Comparison of ENCODE assay signal across 1 cellular context in the genomic region with DNA sequence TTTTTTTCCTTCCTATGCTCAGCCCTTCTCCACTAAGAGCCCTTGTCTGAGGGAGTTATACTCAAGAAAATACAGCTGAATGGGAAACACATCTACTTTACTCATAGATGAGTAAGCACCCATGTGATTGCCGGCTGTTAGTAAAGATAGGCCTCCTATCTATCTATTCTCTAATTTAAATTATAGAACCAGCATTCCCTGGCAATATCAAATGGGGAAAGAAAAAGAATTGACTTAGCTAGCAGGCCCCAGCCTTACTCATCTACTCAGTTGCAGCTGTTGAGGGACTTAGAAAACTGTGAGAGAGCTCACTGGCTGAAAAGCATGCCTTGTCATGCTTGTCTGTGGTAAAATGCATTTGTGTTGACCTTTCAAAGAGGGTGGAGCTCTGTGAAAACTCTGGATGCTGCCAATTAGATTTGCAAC.
TF ChIP-seq lines count a peak whose summit lies in the region.

No MANE protein-coding gene starts in this region.

TF ChIP-seq in K562, 482 proteins besides CTCF, POLR2A, EP300 and RAD21 (continued from another document and continues in another):
- TF ChIP-seq EZH2 (IDR thresholded peaks at IDR 0.05; ENCODE audit: borderline replicate concordance, low read depth, low read length): no peak
- no peak for TF ChIP-seq ZNF830 (CRISPR knock-in tag; IDR thresholded peaks at IDR 0.05)
- peak; percentile 44 to 85; a peak in 3 of 4 replicates for TF ChIP-seq MNT (conservative IDR thresholded peaks at IDR 0.05)
- no peak for TF ChIP-seq PBX2 (CRISPR knock-in tag; IDR thresholded peaks at IDR 0.05; ENCODE audit: low read depth)
- TF ChIP-seq PBX2 (tag; conservative IDR thresholded peaks at IDR 0.05; ENCODE audit: low read depth): no peak; the same call in 1 of the 2 replicates
- TF ChIP-seq ZNF79 (CRISPR knock-in tag; IDR thresholded peaks at IDR 0.05; ENCODE audit: low read depth): no peak
- TF ChIP-seq TEAD4 (IDR thresholded peaks at IDR 0.05; ENCODE audit: low read length): peak; percentile 84
- no peak for TF ChIP-seq TEAD4 (CRISPR knock-in tag; IDR thresholded peaks at IDR 0.05; ENCODE audit: borderline replicate concordance)
- no peak for TF ChIP-seq CLOCK (CRISPR knock-in tag; IDR thresholded peaks at IDR 0.05; ENCODE audit: borderline replicate concordance)
- no peak for TF ChIP-seq ZZZ3 (IDR thresholded peaks at IDR 0.05)
- TF ChIP-seq, protein P1, sequence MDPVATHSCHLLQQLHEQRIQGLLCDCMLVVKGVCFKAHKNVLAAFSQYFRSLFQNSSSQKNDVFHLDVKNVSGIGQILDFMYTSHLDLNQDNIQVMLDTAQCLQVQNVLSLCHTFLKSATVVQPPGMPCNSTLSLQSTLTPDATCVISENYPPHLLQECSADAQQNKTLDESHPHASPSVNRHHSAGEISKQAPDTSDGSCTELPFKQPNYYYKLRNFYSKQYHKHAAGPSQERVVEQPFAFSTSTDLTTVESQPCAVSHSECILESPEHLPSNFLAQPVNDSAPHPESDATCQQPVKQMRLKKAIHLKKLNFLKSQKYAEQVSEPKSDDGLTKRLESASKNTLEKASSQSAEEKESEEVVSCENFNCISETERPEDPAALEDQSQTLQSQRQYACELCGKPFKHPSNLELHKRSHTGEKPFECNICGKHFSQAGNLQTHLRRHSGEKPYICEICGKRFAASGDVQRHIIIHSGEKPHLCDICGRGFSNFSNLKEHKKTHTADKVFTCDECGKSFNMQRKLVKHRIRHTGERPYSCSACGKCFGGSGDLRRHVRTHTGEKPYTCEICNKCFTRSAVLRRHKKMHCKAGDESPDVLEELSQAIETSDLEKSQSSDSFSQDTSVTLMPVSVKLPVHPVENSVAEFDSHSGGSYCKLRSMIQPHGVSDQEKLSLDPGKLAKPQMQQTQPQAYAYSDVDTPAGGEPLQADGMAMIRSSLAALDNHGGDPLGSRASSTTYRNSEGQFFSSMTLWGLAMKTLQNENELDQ (CRISPR knock-in tag; IDR thresholded peaks at IDR 0.05; ENCODE audit: borderline replicate concordance): no peak
- TF ChIP-seq RNF219 (CRISPR knock-in tag; IDR thresholded peaks at IDR 0.05): no peak
- TF ChIP-seq TCFL5 (CRISPR knock-in tag; conservative IDR thresholded peaks at IDR 0.05): no peak
- no peak for TF ChIP-seq ZNF717 (CRISPR knock-in tag; IDR thresholded peaks at IDR 0.05)
- TF ChIP-seq CHCHD3 (CRISPR knock-in tag; IDR thresholded peaks at IDR 0.05): no peak
- TF ChIP-seq NFRKB (IDR thresholded peaks at IDR 0.05; ENCODE audit: low read depth): no peak
- peak; percentile 28; the same call in 1 of the 2 replicates for TF ChIP-seq BACH1 (tag; IDR thresholded peaks at IDR 0.05)
- no peak for TF ChIP-seq FOS (IDR thresholded peaks at IDR 0.05; ENCODE audit: extremely low read depth, insufficient read length)
- no peak for TF ChIP-seq ZKSCAN1 (IDR thresholded peaks at IDR 0.05; ENCODE audit: low read depth, low read length)
- no peak for TF ChIP-seq SAFB2 (IDR thresholded peaks at IDR 0.05; ENCODE audit: borderline replicate concordance, low read depth, low read length, severe bottlenecking)
- no peak for TF ChIP-seq TFAM (CRISPR knock-in tag; conservative IDR thresholded peaks at IDR 0.05)
- no peak for TF ChIP-seq MXD1 (CRISPR knock-in tag; IDR thresholded peaks at IDR 0.05; ENCODE audit: borderline replicate concordance, poor library complexity, severe bottlenecking)
- TF ChIP-seq, protein P2, sequence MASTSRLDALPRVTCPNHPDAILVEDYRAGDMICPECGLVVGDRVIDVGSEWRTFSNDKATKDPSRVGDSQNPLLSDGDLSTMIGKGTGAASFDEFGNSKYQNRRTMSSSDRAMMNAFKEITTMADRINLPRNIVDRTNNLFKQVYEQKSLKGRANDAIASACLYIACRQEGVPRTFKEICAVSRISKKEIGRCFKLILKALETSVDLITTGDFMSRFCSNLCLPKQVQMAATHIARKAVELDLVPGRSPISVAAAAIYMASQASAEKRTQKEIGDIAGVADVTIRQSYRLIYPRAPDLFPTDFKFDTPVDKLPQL (IDR thresholded peaks at IDR 0.05; ENCODE audit: extremely low read depth, insufficient read length): no peak
- no peak for TF ChIP-seq UBTF (IDR thresholded peaks at IDR 0.05; ENCODE audit: borderline replicate concordance in 1 of 2, low read depth in 2 of 2, low read length in 2 of 2)
- no peak for TF ChIP-seq ZNF143 (CRISPR knock-in tag; IDR thresholded peaks at IDR 0.05)
- peak; percentile 67; the same call in 1 of the 2 replicates for TF ChIP-seq STAT5A (IDR thresholded peaks at IDR 0.05; ENCODE audit: borderline replicate concordance, low read length)
- TF ChIP-seq YY1 (IDR thresholded peaks at IDR 0.05; ENCODE audit: borderline replicate concordance in 1 of 3, control insufficient read depth in 1 of 3, extremely low read depth in 1 of 3, insufficient read depth in 3 of 3, insufficient read length in 1 of 3, insufficient replicate concordance in 2 of 3, low read depth in 1 of 3, low read length in 2 of 3): no peak
- TF ChIP-seq, protein P3, sequence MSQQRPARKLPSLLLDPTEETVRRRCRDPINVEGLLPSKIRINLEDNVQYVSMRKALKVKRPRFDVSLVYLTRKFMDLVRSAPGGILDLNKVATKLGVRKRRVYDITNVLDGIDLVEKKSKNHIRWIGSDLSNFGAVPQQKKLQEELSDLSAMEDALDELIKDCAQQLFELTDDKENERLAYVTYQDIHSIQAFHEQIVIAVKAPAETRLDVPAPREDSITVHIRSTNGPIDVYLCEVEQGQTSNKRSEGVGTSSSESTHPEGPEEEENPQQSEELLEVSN (IDR thresholded peaks at IDR 0.05; ENCODE audit: borderline replicate concordance in 1 of 2, extremely low read depth in 1 of 2, insufficient read depth in 1 of 2, insufficient read length in 1 of 2, low read depth in 1 of 2, low read length in 1 of 2, poor library complexity in 1 of 2, severe bottlenecking in 1 of 2): no peak
- TF ChIP-seq KLF13 (tag; IDR thresholded peaks at IDR 0.05; ENCODE audit: borderline replicate concordance, low read depth): no peak
- no peak for TF ChIP-seq TEAD2 (tag; IDR thresholded peaks at IDR 0.05)
- no peak for TF ChIP-seq SMAD4 (CRISPR knock-in tag; conservative IDR thresholded peaks at IDR 0.05)
- peak; percentile 74; the same call in 1 of the 2 replicates for TF ChIP-seq TFAP4 (CRISPR knock-in tag; IDR thresholded peaks at IDR 0.05; ENCODE audit: borderline replicate concordance)
- no peak for TF ChIP-seq PHF20 (IDR thresholded peaks at IDR 0.05; ENCODE audit: partially characterized antibody)
- TF ChIP-seq ARHGAP35 (IDR thresholded peaks at IDR 0.05; ENCODE audit: partially characterized antibody): no peak
